In the genomic region with DNA sequence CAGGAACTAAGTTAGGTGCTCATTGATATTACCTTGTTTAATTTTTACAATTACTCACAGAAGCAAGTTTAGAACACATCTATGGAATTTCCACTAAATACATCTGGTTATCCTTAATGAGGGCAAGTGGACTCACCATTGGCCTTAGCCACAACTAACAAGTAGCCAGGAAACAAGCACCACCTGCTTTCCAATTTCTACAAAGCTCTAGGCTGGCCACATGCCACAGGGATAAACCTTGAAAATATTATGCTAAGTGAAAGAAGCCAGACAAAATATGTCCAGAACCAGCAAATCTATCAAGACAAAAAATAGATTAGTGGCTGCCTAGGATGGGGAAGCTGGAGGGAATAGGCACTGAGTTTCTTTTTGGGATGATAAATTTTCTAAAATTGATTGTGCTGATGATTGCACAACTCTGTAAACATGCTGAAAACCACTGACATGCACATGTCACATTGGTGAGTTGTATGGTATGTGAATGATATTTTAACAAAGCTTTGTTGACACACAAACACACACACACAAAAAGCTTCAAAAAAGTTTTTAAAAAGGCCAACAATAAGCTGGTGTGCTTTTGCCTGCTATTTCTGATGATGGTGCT, we compare ENCODE assay signal across 12 cellular contexts.
"Had no signal": no experiment of that assay in that cellular context is flagged by ENCODE, and none has a peak within 500 bp of the region (broad histone marks: within the 10 kb centered on the region; RNA-seq: fewer than 3 reads in every experiment).

No MANE protein-coding gene starts in this region.

- ATAC-seq: activated CD4-positive, CD25-positive, alpha-beta regulatory T cell treated with anti-CD3 and anti-CD28 coated beads, Interleukin-2, amount 50 U/mL, for 24 hours; effector memory CD8-positive, alpha-beta T cell; sciatic nerve; stimulated activated naive B cell treated with anti-CD40 and anti-IgM and Interleukin-4, amounts not matched to agents 10 μg/mL and 1 μg/mL and 100 μg/mL, for 72 hours had no signal

- DNase-seq: activated T-cell treated with anti-CD3 and anti-CD28 coated beads, Interleukin-2, amount 50 U/mL, for 1 hour; amniotic stem cell; effector memory CD8-positive, alpha-beta T cell; occipital lobe; stimulated activated CD4-positive, alpha-beta T cell treated with anti-CD3 and anti-CD28 coated beads, Interleukin-2, amount 100 ng/mL, for 24 hours; stimulated activated naive B cell treated with anti-CD40 and anti-IgM and Interleukin-4, amounts not matched to agents 10 μg/mL and 1 μg/mL and 100 μg/mL, for 72 hours; substantia nigra; transverse colon had no signal

- H3K27ac ChIP-seq: epithelial cell of prostate, transverse colon had no signal

- H3K27me3 ChIP-seq: transverse colon had no signal

- H3K4me3 ChIP-seq: prostate gland, transverse colon had no signal

- H3K4me1 ChIP-seq: prostate gland had no signal

- H3K9me3 ChIP-seq: prostate gland, transverse colon had no signal

- H3K36me3 ChIP-seq: prostate gland, transverse colon had no signal
